In the genomic region with DNA sequence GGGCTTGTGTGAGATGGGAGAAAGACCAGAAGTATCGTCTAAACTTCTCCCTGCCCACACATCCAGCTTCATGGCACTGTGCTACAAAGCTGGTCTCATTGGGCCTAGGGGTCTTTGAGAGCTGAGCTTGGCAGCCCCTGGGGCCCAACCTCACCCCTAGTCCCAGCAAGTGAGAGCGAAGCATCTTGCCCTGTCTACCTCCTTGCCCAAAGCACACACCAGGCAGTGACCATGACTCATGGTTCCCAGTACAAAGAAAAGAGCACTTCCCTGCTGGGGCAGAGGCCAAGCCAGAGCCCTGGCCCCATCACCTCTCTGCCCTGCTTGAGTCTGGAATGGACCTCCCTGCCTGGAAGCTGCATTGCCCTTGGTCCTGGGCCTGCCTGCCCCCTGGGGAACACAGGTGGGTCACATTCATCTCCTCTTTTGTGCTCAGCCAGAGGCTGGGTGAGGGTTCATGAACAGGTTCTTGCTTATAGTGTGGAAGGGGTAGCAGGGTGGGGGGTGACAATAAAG, we compare ENCODE assay signal across 1 cellular context.
TF ChIP-seq lines count a peak whose summit lies in the region.

No MANE protein-coding gene starts in this region.

TF ChIP-seq in H1, 55 proteins besides CTCF, POLR2A, EP300 and RAD21:
- TF ChIP-seq SIN3A (conservative IDR thresholded peaks at IDR 0.05 in 1 of 2, IDR thresholded peaks at IDR 0.05 in 1 of 2; ENCODE audit: low read depth in 1 of 2, low read length in 2 of 2) (no peak), JUND (IDR thresholded peaks at IDR 0.05; ENCODE audit: low read length) (peak; percentile 40; the same call in 1 of the 2 replicates)
- TF ChIP-seq, protein P1, sequence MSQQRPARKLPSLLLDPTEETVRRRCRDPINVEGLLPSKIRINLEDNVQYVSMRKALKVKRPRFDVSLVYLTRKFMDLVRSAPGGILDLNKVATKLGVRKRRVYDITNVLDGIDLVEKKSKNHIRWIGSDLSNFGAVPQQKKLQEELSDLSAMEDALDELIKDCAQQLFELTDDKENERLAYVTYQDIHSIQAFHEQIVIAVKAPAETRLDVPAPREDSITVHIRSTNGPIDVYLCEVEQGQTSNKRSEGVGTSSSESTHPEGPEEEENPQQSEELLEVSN (IDR thresholded peaks at IDR 0.05), result no peak
TF ChIP-seq in H1: peak in this region for 1.
